17 cellular contexts compared by ENCODE assay signal in the genomic region with DNA sequence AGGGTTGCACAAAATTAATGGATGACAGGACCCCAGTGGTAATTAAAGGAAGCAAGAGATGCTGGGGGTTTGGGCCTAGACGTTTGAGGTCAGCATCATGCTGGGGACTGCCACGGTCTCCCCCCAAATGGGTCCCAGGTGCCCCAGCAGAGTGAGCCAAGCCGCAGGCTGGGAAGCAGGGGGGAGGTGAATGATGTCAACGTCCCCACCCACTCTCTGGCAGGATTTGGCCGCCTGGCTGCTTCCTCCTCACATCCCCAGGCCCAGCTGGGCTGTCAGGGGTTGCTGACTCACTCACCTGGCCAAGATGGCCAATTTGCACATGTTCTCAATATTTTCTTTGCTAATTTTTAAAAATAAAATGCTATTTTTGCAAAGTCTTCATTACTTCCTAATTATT.
DNase-seq lines count a peak whose midpoint lies in the region; ATAC-seq and TF ChIP-seq lines count a peak whose summit lies in the region.
"Had no signal": no experiment of that assay in that cellular context is flagged by ENCODE, and none has a peak within 500 bp of the region (broad histone marks: within the 10 kb centered on the region; RNA-seq: fewer than 3 reads in every experiment).

No MANE protein-coding gene starts in this region.

- no peak for ATAC-seq in HG03469 (IDR thresholded peaks at IDR 0.05; ENCODE audit: unreplicated experiment)
- ATAC-seq: activated CD8-positive, alpha-beta memory T cell treated with anti-CD3 and anti-CD28 coated beads, Interleukin-2, amount 10 ng/mL, durations not matched to agents 7 days and 5 days had no signal

- H3K9me3 Mint-ChIP-seq in brain = peaks cover 0 to 5% (median 0%) of the 10 kb centered on the region in 5 experiments
- H3K9me3 Mint-ChIP-seq: HFFc6, neural crest cell had no signal

- H3K4me1 Mint-ChIP-seq in brain = peaks cover 74% of the 10 kb centered on the region
- H3K4me1 Mint-ChIP-seq: activated CD8-positive, alpha-beta memory T cell treated with anti-CD3 and anti-CD28 coated beads, Interleukin-2, amount 10 ng/mL, durations not matched to agents 7 days and 5 days had no signal

- H3K9me3 ChIP-seq in BLaER1 = no peaks in the 10 kb centered on the region

- H3K36me3 ChIP-seq in BLaER1 (no peaks in the 10 kb centered on the region), kidney epithelial cell (ENCODE audit: control insufficient read depth, insufficient read depth, low read length) (no peaks in the 10 kb centered on the region)

- H3K4me2 ChIP-seq in BLaER1 = peak overlapping the region; percentile 92

- H4K20me1 ChIP-seq in BLaER1 = no peaks in the 10 kb centered on the region

- peak overlapping the region; percentile 34; the same call in 1 of the 2 replicates for H3K9ac ChIP-seq in BLaER1

- TF ChIP-seq CTCF in HFF-Myc (IDR thresholded peaks at IDR 0.05; ENCODE audit: low read depth, low read length, missing control alignments) (no peak), brain (conservative IDR thresholded peaks at IDR 0.05) (no peak), kidney epithelial cell (IDR thresholded peaks at IDR 0.05; ENCODE audit: insufficient read depth, low read length, poor library complexity, severe bottlenecking) (no peak)

- peak; percentile 32 for DNase-seq in HFF-Myc (ENCODE audit: extremely low read depth, low read depth)
- DNase-seq in kidney epithelial cell (ENCODE audit: low read depth) = peak; percentile 37
- DNase-seq in NCI-H1436 (lab: John Stamatoyannopoulos, UW) = no peak
- no peak for DNase-seq in activated CD4-positive, alpha-beta T cell treated with anti-CD3 and anti-CD28 coated beads for 1 hour
- DNase-seq in central memory CD4-positive, alpha-beta T cell = no peak
- DNase-seq: activated CD8-positive, alpha-beta memory T cell treated with anti-CD3 and anti-CD28 coated beads, Interleukin-2, amount 10 ng/mL, durations not matched to agents 7 days and 5 days; amniotic stem cell; C1 segment of cervical spinal cord; HFFc6; islet precursor cell; MM.1S; NCI-H82; T-helper 2 cell had no signal

- H3K4me3 ChIP-seq in BLaER1 (no peak overlapping the region), HFF-Myc (replicated peaks; ENCODE audit: low read depth, low read length) (no peak overlapping the region), kidney epithelial cell (ENCODE audit: low read depth, low read length) (no peak overlapping the region)

- peaks cover 9% of the 10 kb centered on the region for H3K36me3 Mint-ChIP-seq in brain
- H3K36me3 Mint-ChIP-seq: activated CD8-positive, alpha-beta memory T cell treated with anti-CD3 and anti-CD28 coated beads, Interleukin-2, amount 10 ng/mL, durations not matched to agents 7 days and 5 days had no signal

- H3K27me3 Mint-ChIP-seq in brain = peaks cover 2% of the 10 kb centered on the region

- H3K27me3 ChIP-seq in BLaER1 = no peaks in the 10 kb centered on the region
- no peaks in the 10 kb centered on the region for H3K27me3 ChIP-seq in kidney epithelial cell (ENCODE audit: control insufficient read depth, insufficient read depth, low read length)

- H3K27ac ChIP-seq in BLaER1 = peak overlapping the region; percentile 71

- peaks cover 54% of the 10 kb centered on the region for H3K4me1 ChIP-seq in BLaER1

- no peak overlapping the region for H3K4me3 Mint-ChIP-seq in brain
- H3K4me3 Mint-ChIP-seq: activated CD8-positive, alpha-beta memory T cell treated with anti-CD3 and anti-CD28 coated beads, Interleukin-2, amount 10 ng/mL, durations not matched to agents 7 days and 5 days; HFFc6; neural crest cell had no signal

- H3K27ac Mint-ChIP-seq in brain = peak overlapping the region in 4 of 5 experiments; percentile 9 to 89 (median 46)
- H3K27ac Mint-ChIP-seq: activated CD8-positive, alpha-beta memory T cell treated with anti-CD3 and anti-CD28 coated beads, Interleukin-2, amount 10 ng/mL, durations not matched to agents 7 days and 5 days; HFFc6 had no signal

Comparison
In these comparisons a context has a peak if more than half of its experiments do, and no peak if none do; other contexts are left out.
1. DNase-seq: peak in HFF-Myc (single experiment) and kidney epithelial cell (single experiment); none in NCI-H1436 (single experiment), activated CD4-positive, alpha-beta T cell treated with anti-CD3 and anti-CD28 coated beads for 1 hour (single experiment) and central memory CD4-positive, alpha-beta T cell (single experiment).